14 cellular contexts compared by ENCODE assay signal in the genomic region with DNA sequence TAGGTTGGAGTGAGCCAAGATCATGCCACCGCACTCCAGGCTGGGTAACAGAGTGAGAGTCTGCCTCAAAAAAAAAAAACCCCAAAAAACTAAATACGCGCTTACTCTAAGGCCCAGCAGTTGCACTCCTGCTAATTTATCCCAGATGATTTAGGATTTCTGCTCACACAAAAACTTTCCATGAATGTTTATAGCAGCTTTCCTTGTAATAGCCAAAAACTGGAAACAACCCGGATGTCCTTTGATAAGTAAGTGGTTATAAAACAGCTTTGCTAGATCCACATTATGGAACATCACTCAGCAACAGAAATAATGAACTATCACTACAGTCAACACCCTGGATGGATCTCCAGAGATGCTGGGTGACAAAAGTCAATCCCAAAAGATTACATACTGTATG.
DNase-seq lines count a peak whose midpoint lies in the region; ATAC-seq and TF ChIP-seq lines count a peak whose summit lies in the region.
"Had no signal": no experiment of that assay in that cellular context is flagged by ENCODE, and none has a peak within 500 bp of the region (broad histone marks: within the 10 kb centered on the region; RNA-seq: fewer than 3 reads in every experiment).

No MANE protein-coding gene starts in this region.

- ATAC-seq in activated T-cell treated with anti-CD3 and anti-CD28 coated beads, Interleukin-2, amount 50 U/mL, for 72 hours (replicated peaks in 1 of 2): no peak
- ATAC-seq in GM18511 (IDR thresholded peaks at IDR 0.05; ENCODE audit: unreplicated experiment): no peak
- ATAC-seq: HCT116, K562 had no signal

- no peak overlapping the region for H3K27ac ChIP-seq in mesenchymal stem cell (ENCODE audit: low read length, poor library complexity, severe bottlenecking)
- H3K27ac ChIP-seq: 22Rv1, C4-2B had no signal

- no peak overlapping the region for H3K4me2 ChIP-seq in mesenchymal stem cell (ENCODE audit: low read length, poor library complexity, severe bottlenecking)

- H3K27ac Mint-ChIP-seq in activated T-cell treated with anti-CD3 and anti-CD28 coated beads, Interleukin-2, amount 50 U/mL, for 72 hours: peak overlapping the region; percentile 8
- H3K27ac Mint-ChIP-seq: CD4-positive, alpha-beta memory T cell had no signal

- no peak overlapping the region for H3K23ac ChIP-seq in mesenchymal stem cell (ENCODE audit: low read length in 2 of 2)

- no peak overlapping the region for H2BK12ac ChIP-seq in mesenchymal stem cell (ENCODE audit: low read length in 2 of 2)

- no peak overlapping the region for H2BK5ac ChIP-seq in mesenchymal stem cell (ENCODE audit: low read depth, low read length, poor library complexity, severe bottlenecking)

- no peaks in the 10 kb centered on the region for H3K4me1 ChIP-seq in mesenchymal stem cell (ENCODE audit: control insufficient read depth, insufficient read depth, low read depth, low read length)
- H3K4me1 ChIP-seq: BE2C had no signal

- no peak overlapping the region for H2BK15ac ChIP-seq in mesenchymal stem cell (ENCODE audit: low read depth, poor library complexity, severe bottlenecking)

- peaks cover 2 to 7% of the 10 kb centered on the region in 2 donors for H3K36me3 Mint-ChIP-seq in activated T-cell treated with anti-CD3 and anti-CD28 coated beads, Interleukin-2, amount 50 U/mL, for 72 hours (ENCODE audit: insufficient read depth in 2 of 2)
- H3K36me3 Mint-ChIP-seq: CD4-positive, alpha-beta memory T cell had no signal

- H3K4me3 ChIP-seq in HFF-Myc (replicated peaks; ENCODE audit: low read depth, low read length): no peak overlapping the region
- H3K4me3 ChIP-seq in fibroblast of mammary gland (ENCODE audit: control insufficient read depth, low read depth, low read length): no peak overlapping the region
- no peak overlapping the region for H3K4me3 ChIP-seq in mesenchymal stem cell (ENCODE audit: insufficient read depth in 1 of 2, low read depth in 1 of 2, low read length in 2 of 2)
- H3K4me3 ChIP-seq: K562 had no signal

- no peaks in the 10 kb centered on the region for H3K27me3 ChIP-seq in mesenchymal stem cell (ENCODE audit: control insufficient read depth in 1 of 2, insufficient read depth in 1 of 2, low read length in 2 of 2)
- H3K27me3 ChIP-seq: BE2C had no signal

- no peak overlapping the region for H2BK120ac ChIP-seq in mesenchymal stem cell (ENCODE audit: low read depth, low read length)

- DNase-seq in activated T-cell treated with anti-CD3 and anti-CD28 coated beads, Interleukin-2, amount 50 U/mL, for 72 hours: no peak
- no peak for DNase-seq in activated T-cell treated with anti-CD3 and anti-CD28 coated beads for 4 hours
- DNase-seq in HFF-Myc (ENCODE audit: extremely low read depth, low read depth): peak; percentile 30
- DNase-seq in fibroblast of mammary gland (ENCODE audit: low read depth): peak; percentile 15
- DNase-seq in mesenchymal stem cell: no peak
- no peak for DNase-seq in COLO829 (ENCODE audit: low spot score)
- no peak for DNase-seq in COLO668 (lab: John Stamatoyannopoulos, UW; ENCODE audit: unreplicated experiment)
- DNase-seq: BE2C; CD4-positive, alpha-beta memory T cell had no signal

- peak overlapping the region; percentile 19 for H3K9ac ChIP-seq in mesenchymal stem cell (ENCODE audit: low read length)

- 86% methylated on average over 4 of the region's 4 CpGs for WGBS in mesenchymal stem cell

- peaks cover 43% of the 10 kb centered on the region for H3K4me1 Mint-ChIP-seq in activated T-cell treated with anti-CD3 and anti-CD28 coated beads, Interleukin-2, amount 50 U/mL, for 72 hours (ENCODE audit: low read depth)

- H4K91ac ChIP-seq in mesenchymal stem cell (ENCODE audit: low read length): no peak overlapping the region

- H3K14ac ChIP-seq in mesenchymal stem cell (ENCODE audit: low read length in 2 of 2): no peak overlapping the region

- H3K18ac ChIP-seq in mesenchymal stem cell (ENCODE audit: low read depth in 1 of 2, low read length in 2 of 2): no peak overlapping the region

- no peak overlapping the region for H2AFZ ChIP-seq in mesenchymal stem cell (ENCODE audit: low read depth, low read length)

- no peak overlapping the region for H3K4ac ChIP-seq in mesenchymal stem cell (ENCODE audit: low read depth in 1 of 2, low read length in 2 of 2)

- TF ChIP-seq CTCF in HFF-Myc (IDR thresholded peaks at IDR 0.05; ENCODE audit: low read depth, low read length, missing control alignments): no peak
- TF ChIP-seq CTCF in fibroblast of mammary gland (conservative IDR thresholded peaks at IDR 0.05; ENCODE audit: control insufficient read depth, insufficient read depth, low read depth, low read length): no peak

- no peaks in the 10 kb centered on the region for H3K79me1 ChIP-seq in mesenchymal stem cell (replicated peaks; ENCODE audit: low read length, poor library complexity, severe bottlenecking)

- H3K36me3 ChIP-seq in mesenchymal stem cell (ENCODE audit: control insufficient read depth in 1 of 2, insufficient read depth in 2 of 2, low read depth in 1 of 2, low read length in 2 of 2): no peaks in the 10 kb centered on the region
- H3K36me3 ChIP-seq: BE2C had no signal

- H3K4me3 Mint-ChIP-seq in activated T-cell treated with anti-CD3 and anti-CD28 coated beads, Interleukin-2, amount 50 U/mL, for 72 hours: no peak overlapping the region

- H4K8ac ChIP-seq in mesenchymal stem cell (ENCODE audit: low read length): no peak overlapping the region

- H3K27me3 Mint-ChIP-seq in activated T-cell treated with anti-CD3 and anti-CD28 coated beads, Interleukin-2, amount 50 U/mL, for 72 hours (ENCODE audit: low read depth): no peaks in the 10 kb centered on the region

- H3K9me3 ChIP-seq in mesenchymal stem cell (ENCODE audit: control insufficient read depth, low read length): no peaks in the 10 kb centered on the region
- H3K9me3 ChIP-seq: BE2C had no signal

- peaks cover 2% of the 10 kb centered on the region in 2 donors for H3K9me3 Mint-ChIP-seq in activated T-cell treated with anti-CD3 and anti-CD28 coated beads, Interleukin-2, amount 50 U/mL, for 72 hours

- no peak overlapping the region for H2AK5ac ChIP-seq in mesenchymal stem cell (ENCODE audit: low read length, severe bottlenecking)

Comparison
In these comparisons a context has a peak if more than half of its experiments do, and no peak if none do; other contexts are left out.
1. DNase-seq: peak in HFF-Myc (single experiment) and fibroblast of mammary gland (single experiment); none in activated T-cell treated with anti-CD3 and anti-CD28 coated beads, Interleukin-2, amount 50 U/mL, for 72 hours (0 of 2), activated T-cell treated with anti-CD3 and anti-CD28 coated beads for 4 hours (single experiment), mesenchymal stem cell (single experiment), COLO829 (single experiment) and COLO668 (single experiment).